ENCODE assay signal across 1 cellular context in the genomic region with DNA sequence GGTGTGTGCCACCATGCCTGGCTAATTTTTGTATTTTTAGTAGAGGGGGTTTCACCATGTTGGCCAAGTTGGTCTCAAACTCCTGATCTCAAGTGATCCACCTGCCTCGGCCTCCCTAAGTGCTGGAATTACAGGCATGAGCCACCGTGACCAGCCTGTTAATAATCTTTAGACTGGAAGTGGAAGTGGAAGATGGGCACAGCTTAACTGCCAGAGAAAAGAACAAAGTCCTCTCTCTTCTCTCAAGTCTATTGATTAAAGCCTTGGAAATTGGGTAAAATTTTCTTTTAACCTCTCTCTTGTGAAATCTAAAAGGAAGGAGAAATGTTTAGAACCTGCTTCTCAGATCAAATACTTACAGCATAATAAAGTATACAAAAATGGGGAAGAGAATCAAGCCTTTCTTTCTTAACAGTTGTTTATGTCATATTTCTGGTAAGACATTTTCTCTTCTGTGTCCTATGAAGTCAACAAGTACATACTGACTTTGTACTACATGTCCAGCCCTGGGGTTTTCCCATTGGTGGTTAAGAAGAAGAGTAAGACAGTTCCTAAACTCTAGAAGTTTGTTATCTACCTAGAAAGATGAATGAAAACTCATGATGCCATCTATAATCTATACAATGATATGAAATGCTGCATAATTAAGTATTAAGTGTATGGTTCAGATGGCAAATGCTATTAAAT.
TF ChIP-seq lines count a peak whose summit lies in the region.

No MANE protein-coding gene starts in this region.

TF ChIP-seq in HepG2, 621 proteins besides CTCF, POLR2A, EP300 and RAD21:
- TF ChIP-seq ZNF878 (CRISPR knock-in tag; IDR thresholded peaks at IDR 0.05) (no peak), NONO (IDR thresholded peaks at IDR 0.05) (no peak), NONO (CRISPR knock-in tag; conservative IDR thresholded peaks at IDR 0.05) (0 out of 2 replicates have a peak, but pooled peaks have one; percentile 7), HOXD1 (CRISPR knock-in tag; IDR thresholded peaks at IDR 0.05) (no peak), ZNF772 (CRISPR knock-in tag; IDR thresholded peaks at IDR 0.05) (no peak), TCF7L2 (IDR thresholded peaks at IDR 0.05; ENCODE audit: low read depth, low read length) (no peak), ZNF629 (CRISPR knock-in tag; conservative IDR thresholded peaks at IDR 0.05) (peak; percentile 23; the same call in 1 of the 2 replicates), KDM5A (IDR thresholded peaks at IDR 0.05; ENCODE audit: borderline replicate concordance, low read length) (no peak), ZSCAN20 (CRISPR knock-in tag; IDR thresholded peaks at IDR 0.05; ENCODE audit: borderline replicate concordance) (no peak), GATAD2A (CRISPR knock-in tag; IDR thresholded peaks at IDR 0.05) (peak; percentile 56), SOX6 (IDR thresholded peaks at IDR 0.05) (no peak), SOX6 (CRISPR knock-in tag; IDR thresholded peaks at IDR 0.05) (no peak), FOXM1 (CRISPR knock-in tag; IDR thresholded peaks at IDR 0.05) (no peak), KAT7 (CRISPR knock-in tag; IDR thresholded peaks at IDR 0.05; ENCODE audit: borderline replicate concordance) (no peak), AGO2 (optimal IDR thresholded peaks at IDR 0.05; ENCODE audit: low read depth, low read length) (no peak), ZNF652 (CRISPR knock-in tag; IDR thresholded peaks at IDR 0.05; ENCODE audit: borderline replicate concordance, low read depth) (no peak), HNF4G (IDR thresholded peaks at IDR 0.05; ENCODE audit: borderline replicate concordance, low read depth, low read length) (0 out of 2 replicates have a peak, but pooled peaks have one; percentile 13), HNF4G (CRISPR knock-in tag; IDR thresholded peaks at IDR 0.05; ENCODE audit: borderline replicate concordance, low read depth) (no peak), YY1 (IDR thresholded peaks at IDR 0.05; ENCODE audit: insufficient read depth, insufficient replicate concordance, low read depth, low read length) (no peak), HNF4A (CRISPR knock-in tag; IDR thresholded peaks at IDR 0.05) (peak; percentile 53; the same call in 1 of the 2 replicates), ZNF256 (CRISPR knock-in tag; conservative IDR thresholded peaks at IDR 0.05) (no peak)
- TF ChIP-seq, protein P1, sequence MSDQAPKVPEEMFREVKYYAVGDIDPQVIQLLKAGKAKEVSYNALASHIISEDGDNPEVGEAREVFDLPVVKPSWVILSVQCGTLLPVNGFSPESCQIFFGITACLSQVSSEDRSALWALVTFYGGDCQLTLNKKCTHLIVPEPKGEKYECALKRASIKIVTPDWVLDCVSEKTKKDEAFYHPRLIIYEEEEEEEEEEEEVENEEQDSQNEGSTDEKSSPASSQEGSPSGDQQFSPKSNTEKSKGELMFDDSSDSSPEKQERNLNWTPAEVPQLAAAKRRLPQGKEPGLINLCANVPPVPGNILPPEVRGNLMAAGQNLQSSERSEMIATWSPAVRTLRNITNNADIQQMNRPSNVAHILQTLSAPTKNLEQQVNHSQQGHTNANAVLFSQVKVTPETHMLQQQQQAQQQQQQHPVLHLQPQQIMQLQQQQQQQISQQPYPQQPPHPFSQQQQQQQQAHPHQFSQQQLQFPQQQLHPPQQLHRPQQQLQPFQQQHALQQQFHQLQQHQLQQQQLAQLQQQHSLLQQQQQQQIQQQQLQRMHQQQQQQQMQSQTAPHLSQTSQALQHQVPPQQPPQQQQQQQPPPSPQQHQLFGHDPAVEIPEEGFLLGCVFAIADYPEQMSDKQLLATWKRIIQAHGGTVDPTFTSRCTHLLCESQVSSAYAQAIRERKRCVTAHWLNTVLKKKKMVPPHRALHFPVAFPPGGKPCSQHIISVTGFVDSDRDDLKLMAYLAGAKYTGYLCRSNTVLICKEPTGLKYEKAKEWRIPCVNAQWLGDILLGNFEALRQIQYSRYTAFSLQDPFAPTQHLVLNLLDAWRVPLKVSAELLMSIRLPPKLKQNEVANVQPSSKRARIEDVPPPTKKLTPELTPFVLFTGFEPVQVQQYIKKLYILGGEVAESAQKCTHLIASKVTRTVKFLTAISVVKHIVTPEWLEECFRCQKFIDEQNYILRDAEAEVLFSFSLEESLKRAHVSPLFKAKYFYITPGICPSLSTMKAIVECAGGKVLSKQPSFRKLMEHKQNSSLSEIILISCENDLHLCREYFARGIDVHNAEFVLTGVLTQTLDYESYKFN (CRISPR knock-in tag; conservative IDR thresholded peaks at IDR 0.05) = peak; percentile 54; the same call in 1 of the 2 replicates
